1 cellular context compared by ENCODE assay signal in genomic region chr15:101255615-101256350, GRCh38.
TF ChIP-seq lines count a peak whose summit lies in the region.

No MANE protein-coding gene starts in this region.

TF ChIP-seq in K562, 482 proteins besides CTCF, POLR2A, EP300 and RAD21 (continued from another document and continues in another):
- TF ChIP-seq, protein P1, sequence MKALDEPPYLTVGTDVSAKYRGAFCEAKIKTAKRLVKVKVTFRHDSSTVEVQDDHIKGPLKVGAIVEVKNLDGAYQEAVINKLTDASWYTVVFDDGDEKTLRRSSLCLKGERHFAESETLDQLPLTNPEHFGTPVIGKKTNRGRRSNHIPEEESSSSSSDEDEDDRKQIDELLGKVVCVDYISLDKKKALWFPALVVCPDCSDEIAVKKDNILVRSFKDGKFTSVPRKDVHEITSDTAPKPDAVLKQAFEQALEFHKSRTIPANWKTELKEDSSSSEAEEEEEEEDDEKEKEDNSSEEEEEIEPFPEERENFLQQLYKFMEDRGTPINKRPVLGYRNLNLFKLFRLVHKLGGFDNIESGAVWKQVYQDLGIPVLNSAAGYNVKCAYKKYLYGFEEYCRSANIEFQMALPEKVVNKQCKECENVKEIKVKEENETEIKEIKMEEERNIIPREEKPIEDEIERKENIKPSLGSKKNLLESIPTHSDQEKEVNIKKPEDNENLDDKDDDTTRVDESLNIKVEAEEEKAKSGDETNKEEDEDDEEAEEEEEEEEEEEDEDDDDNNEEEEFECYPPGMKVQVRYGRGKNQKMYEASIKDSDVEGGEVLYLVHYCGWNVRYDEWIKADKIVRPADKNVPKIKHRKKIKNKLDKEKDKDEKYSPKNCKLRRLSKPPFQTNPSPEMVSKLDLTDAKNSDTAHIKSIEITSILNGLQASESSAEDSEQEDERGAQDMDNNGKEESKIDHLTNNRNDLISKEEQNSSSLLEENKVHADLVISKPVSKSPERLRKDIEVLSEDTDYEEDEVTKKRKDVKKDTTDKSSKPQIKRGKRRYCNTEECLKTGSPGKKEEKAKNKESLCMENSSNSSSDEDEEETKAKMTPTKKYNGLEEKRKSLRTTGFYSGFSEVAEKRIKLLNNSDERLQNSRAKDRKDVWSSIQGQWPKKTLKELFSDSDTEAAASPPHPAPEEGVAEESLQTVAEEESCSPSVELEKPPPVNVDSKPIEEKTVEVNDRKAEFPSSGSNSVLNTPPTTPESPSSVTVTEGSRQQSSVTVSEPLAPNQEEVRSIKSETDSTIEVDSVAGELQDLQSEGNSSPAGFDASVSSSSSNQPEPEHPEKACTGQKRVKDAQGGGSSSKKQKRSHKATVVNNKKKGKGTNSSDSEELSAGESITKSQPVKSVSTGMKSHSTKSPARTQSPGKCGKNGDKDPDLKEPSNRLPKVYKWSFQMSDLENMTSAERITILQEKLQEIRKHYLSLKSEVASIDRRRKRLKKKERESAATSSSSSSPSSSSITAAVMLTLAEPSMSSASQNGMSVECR (CRISPR knock-in tag; IDR thresholded peaks at IDR 0.05): no peak
- TF ChIP-seq, protein P2, sequence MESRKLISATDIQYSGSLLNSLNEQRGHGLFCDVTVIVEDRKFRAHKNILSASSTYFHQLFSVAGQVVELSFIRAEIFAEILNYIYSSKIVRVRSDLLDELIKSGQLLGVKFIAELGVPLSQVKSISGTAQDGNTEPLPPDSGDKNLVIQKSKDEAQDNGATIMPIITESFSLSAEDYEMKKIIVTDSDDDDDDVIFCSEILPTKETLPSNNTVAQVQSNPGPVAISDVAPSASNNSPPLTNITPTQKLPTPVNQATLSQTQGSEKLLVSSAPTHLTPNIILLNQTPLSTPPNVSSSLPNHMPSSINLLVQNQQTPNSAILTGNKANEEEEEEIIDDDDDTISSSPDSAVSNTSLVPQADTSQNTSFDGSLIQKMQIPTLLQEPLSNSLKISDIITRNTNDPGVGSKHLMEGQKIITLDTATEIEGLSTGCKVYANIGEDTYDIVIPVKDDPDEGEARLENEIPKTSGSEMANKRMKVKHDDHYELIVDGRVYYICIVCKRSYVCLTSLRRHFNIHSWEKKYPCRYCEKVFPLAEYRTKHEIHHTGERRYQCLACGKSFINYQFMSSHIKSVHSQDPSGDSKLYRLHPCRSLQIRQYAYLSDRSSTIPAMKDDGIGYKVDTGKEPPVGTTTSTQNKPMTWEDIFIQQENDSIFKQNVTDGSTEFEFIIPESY (CRISPR knock-in tag; IDR thresholded peaks at IDR 0.05): peak; percentile 53; the same call in 1 of the 2 replicates
- TF ChIP-seq, protein P3, sequence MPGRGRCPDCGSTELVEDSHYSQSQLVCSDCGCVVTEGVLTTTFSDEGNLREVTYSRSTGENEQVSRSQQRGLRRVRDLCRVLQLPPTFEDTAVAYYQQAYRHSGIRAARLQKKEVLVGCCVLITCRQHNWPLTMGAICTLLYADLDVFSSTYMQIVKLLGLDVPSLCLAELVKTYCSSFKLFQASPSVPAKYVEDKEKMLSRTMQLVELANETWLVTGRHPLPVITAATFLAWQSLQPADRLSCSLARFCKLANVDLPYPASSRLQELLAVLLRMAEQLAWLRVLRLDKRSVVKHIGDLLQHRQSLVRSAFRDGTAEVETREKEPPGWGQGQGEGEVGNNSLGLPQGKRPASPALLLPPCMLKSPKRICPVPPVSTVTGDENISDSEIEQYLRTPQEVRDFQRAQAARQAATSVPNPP (IDR thresholded peaks at IDR 0.05; ENCODE audit: borderline replicate concordance, insufficient read depth, insufficient read length): no peak
- TF ChIP-seq TFAP4 (CRISPR knock-in tag; IDR thresholded peaks at IDR 0.05; ENCODE audit: borderline replicate concordance) (peak; percentile 95), ZNF324 (CRISPR knock-in tag; IDR thresholded peaks at IDR 0.05) (no peak), MAZ (CRISPR knock-in tag; conservative IDR thresholded peaks at IDR 0.05 in 1 of 2, IDR thresholded peaks at IDR 0.05 in 1 of 2) (peak in 1 of 2 experiments; percentile 75; a peak in 1 of 4 replicates), KAT8 (IDR thresholded peaks at IDR 0.05; ENCODE audit: low read depth) (no peak), AFF1 (IDR thresholded peaks at IDR 0.05; ENCODE audit: low read depth in 1 of 2, partially characterized antibody in 2 of 2) (peak in 1 of 2 experiments; percentile 90), PTRF (tag; IDR thresholded peaks at IDR 0.05) (no peak), PHB2 (IDR thresholded peaks at IDR 0.05; ENCODE audit: low read depth) (peak; percentile 63; the same call in 1 of the 2 replicates), TCF7 (IDR thresholded peaks at IDR 0.05; ENCODE audit: borderline replicate concordance) (peak; percentile 83; the same call in 1 of the 2 replicates), MLLT1 (IDR thresholded peaks at IDR 0.05) (peak; percentile 89 to 93), SMARCE1 (IDR thresholded peaks at IDR 0.05) (peak; percentile 99), ZNF584 (CRISPR knock-in tag; IDR thresholded peaks at IDR 0.05; ENCODE audit: low read depth) (peak; percentile 65; the same call in 1 of the 2 replicates), TRIM25 (IDR thresholded peaks at IDR 0.05; ENCODE audit: borderline replicate concordance) (no peak), FUS (optimal IDR thresholded peaks at IDR 0.05; ENCODE audit: low read depth, low read length) (no peak), PRMT5 (CRISPR knock-in tag; IDR thresholded peaks at IDR 0.05) (no peak), NONO (IDR thresholded peaks at IDR 0.05; ENCODE audit: low read depth in 2 of 2, low read length in 1 of 2) (peak in 1 of 2 experiments; percentile 22; a peak in 1 of 4 replicates), ZNF24 (IDR thresholded peaks at IDR 0.05) (0 out of 2 replicates have a peak, but pooled peaks have one; percentile 51)
- TF ChIP-seq, protein P4, sequence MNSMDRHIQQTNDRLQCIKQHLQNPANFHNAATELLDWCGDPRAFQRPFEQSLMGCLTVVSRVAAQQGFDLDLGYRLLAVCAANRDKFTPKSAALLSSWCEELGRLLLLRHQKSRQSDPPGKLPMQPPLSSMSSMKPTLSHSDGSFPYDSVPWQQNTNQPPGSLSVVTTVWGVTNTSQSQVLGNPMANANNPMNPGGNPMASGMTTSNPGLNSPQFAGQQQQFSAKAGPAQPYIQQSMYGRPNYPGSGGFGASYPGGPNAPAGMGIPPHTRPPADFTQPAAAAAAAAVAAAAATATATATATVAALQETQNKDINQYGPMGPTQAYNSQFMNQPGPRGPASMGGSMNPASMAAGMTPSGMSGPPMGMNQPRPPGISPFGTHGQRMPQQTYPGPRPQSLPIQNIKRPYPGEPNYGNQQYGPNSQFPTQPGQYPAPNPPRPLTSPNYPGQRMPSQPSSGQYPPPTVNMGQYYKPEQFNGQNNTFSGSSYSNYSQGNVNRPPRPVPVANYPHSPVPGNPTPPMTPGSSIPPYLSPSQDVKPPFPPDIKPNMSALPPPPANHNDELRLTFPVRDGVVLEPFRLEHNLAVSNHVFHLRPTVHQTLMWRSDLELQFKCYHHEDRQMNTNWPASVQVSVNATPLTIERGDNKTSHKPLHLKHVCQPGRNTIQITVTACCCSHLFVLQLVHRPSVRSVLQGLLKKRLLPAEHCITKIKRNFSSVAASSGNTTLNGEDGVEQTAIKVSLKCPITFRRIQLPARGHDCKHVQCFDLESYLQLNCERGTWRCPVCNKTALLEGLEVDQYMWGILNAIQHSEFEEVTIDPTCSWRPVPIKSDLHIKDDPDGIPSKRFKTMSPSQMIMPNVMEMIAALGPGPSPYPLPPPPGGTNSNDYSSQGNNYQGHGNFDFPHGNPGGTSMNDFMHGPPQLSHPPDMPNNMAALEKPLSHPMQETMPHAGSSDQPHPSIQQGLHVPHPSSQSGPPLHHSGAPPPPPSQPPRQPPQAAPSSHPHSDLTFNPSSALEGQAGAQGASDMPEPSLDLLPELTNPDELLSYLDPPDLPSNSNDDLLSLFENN (IDR thresholded peaks at IDR 0.05; ENCODE audit: low read depth in 2 of 2, low read length in 2 of 2): peak in 1 of 2 experiments; percentile 78; a peak in 1 of 4 replicates
- TF ChIP-seq, protein P5, sequence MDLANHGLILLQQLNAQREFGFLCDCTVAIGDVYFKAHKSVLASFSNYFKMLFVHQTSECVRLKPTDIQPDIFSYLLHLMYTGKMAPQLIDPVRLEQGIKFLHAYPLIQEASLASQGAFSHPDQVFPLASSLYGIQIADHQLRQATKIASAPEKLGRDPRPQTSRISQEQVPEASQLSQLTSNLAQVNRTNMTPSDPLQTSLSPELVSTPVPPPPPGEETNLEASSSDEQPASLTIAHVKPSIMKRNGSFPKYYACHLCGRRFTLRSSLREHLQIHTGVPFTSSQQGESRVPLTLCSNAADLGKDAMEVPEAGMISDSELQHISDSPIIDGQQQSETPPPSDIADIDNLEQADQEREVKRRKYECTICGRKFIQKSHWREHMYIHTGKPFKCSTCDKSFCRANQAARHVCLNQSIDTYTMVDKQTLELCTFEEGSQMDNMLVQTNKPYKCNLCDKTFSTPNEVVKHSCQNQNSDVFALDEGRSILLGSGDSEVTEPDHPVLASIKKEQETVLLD (IDR thresholded peaks at IDR 0.05): peak; percentile 86; the same call in 1 of the 2 replicates
- TF ChIP-seq, protein P6, sequence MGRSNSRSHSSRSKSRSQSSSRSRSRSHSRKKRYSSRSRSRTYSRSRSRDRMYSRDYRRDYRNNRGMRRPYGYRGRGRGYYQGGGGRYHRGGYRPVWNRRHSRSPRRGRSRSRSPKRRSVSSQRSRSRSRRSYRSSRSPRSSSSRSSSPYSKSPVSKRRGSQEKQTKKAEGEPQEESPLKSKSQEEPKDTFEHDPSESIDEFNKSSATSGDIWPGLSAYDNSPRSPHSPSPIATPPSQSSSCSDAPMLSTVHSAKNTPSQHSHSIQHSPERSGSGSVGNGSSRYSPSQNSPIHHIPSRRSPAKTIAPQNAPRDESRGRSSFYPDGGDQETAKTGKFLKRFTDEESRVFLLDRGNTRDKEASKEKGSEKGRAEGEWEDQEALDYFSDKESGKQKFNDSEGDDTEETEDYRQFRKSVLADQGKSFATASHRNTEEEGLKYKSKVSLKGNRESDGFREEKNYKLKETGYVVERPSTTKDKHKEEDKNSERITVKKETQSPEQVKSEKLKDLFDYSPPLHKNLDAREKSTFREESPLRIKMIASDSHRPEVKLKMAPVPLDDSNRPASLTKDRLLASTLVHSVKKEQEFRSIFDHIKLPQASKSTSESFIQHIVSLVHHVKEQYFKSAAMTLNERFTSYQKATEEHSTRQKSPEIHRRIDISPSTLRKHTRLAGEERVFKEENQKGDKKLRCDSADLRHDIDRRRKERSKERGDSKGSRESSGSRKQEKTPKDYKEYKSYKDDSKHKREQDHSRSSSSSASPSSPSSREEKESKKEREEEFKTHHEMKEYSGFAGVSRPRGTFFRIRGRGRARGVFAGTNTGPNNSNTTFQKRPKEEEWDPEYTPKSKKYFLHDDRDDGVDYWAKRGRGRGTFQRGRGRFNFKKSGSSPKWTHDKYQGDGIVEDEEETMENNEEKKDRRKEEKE (IDR thresholded peaks at IDR 0.05; ENCODE audit: borderline replicate concordance in 1 of 2, control insufficient read depth in 1 of 2, low read depth in 2 of 2, low read length in 1 of 2): peak in 1 of 2 experiments; percentile 71; a peak in 1 of 4 replicates
